In genomic region chr14:75333523-75334190, GRCh38 we compare ENCODE assay signal across 1 cellular context.
TF ChIP-seq lines count a peak whose summit lies in the region.

No MANE protein-coding gene starts in this region.

TF ChIP-seq in GM23338, 12 proteins besides CTCF, POLR2A, EP300 and RAD21 (continued from another document):
- TF ChIP-seq, protein P1, sequence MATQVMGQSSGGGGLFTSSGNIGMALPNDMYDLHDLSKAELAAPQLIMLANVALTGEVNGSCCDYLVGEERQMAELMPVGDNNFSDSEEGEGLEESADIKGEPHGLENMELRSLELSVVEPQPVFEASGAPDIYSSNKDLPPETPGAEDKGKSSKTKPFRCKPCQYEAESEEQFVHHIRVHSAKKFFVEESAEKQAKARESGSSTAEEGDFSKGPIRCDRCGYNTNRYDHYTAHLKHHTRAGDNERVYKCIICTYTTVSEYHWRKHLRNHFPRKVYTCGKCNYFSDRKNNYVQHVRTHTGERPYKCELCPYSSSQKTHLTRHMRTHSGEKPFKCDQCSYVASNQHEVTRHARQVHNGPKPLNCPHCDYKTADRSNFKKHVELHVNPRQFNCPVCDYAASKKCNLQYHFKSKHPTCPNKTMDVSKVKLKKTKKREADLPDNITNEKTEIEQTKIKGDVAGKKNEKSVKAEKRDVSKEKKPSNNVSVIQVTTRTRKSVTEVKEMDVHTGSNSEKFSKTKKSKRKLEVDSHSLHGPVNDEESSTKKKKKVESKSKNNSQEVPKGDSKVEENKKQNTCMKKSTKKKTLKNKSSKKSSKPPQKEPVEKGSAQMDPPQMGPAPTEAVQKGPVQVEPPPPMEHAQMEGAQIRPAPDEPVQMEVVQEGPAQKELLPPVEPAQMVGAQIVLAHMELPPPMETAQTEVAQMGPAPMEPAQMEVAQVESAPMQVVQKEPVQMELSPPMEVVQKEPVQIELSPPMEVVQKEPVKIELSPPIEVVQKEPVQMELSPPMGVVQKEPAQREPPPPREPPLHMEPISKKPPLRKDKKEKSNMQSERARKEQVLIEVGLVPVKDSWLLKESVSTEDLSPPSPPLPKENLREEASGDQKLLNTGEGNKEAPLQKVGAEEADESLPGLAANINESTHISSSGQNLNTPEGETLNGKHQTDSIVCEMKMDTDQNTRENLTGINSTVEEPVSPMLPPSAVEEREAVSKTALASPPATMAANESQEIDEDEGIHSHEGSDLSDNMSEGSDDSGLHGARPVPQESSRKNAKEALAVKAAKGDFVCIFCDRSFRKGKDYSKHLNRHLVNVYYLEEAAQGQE (IDR thresholded peaks at IDR 0.05; ENCODE audit: unreplicated experiment), result no peak
- no peak for TF ChIP-seq POLR2AphosphoS5 (IDR thresholded peaks at IDR 0.05; ENCODE audit: low read depth)
- no peak for TF ChIP-seq ZNF114 (CRISPR knock-in tag; IDR thresholded peaks at IDR 0.05)
- TF ChIP-seq ZNF462 (CRISPR knock-in tag; IDR thresholded peaks at IDR 0.05), result no peak
- TF ChIP-seq JUNB (IDR thresholded peaks at IDR 0.05; ENCODE audit: unreplicated experiment), result no peak
- no peak for TF ChIP-seq EZH2 (IDR thresholded peaks at IDR 0.05; ENCODE audit: low read depth, unreplicated experiment)
